ENCODE assay signal across 8 cellular contexts in the genomic region with DNA sequence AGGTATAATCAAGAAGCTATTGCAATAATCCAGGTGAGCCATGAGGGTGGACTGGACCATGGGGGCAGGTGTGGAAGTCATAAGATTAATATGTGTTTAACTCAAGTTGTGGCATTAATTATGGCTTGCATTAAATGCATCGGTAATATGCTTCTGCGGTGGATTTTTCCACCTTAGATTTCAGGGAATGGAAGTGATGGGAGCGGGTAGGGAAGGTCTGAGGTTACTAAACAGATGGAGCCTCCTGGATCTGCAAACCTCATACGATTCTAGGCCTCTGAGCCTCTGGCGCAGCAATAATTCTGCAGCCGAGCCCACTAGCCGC. TPM values are rescaled to one million over a fixed set of nuclear protein-coding genes. Genes with fewer than 3 reads are reported as not detected.
A peak's percentile ranks its signal among the peaks of the same experiment; 100 is the strongest.
DNase-seq lines count a peak whose midpoint lies in the region; ATAC-seq and TF ChIP-seq lines count a peak whose summit lies in the region.

No MANE protein-coding gene starts in this region.

- peak overlapping the region; percentile 44; the same call in 1 of the 2 replicates for H3K4me3 ChIP-seq in GM12865 (ENCODE audit: low read depth, low read length)
- peak overlapping the region; percentile 80 for H3K4me3 ChIP-seq in WI38 (ENCODE audit: low read depth, low read length)
- H3K4me3 ChIP-seq in foreskin fibroblast (ENCODE audit: low read depth in 1 of 2, low read length in 2 of 2), result peak overlapping the region; percentile 83 to 96
- peak overlapping the region; percentile 73 to 84 (median 75) for H3K4me3 ChIP-seq in gastrocnemius medialis

- peaks cover 0 to 6% (median 5%) of the 10 kb centered on the region in 3 donors for H3K27me3 ChIP-seq in gastrocnemius medialis

- no peak for ATAC-seq in gastrocnemius medialis

- no peak for TF ChIP-seq POLR2A in gastrocnemius medialis (IDR thresholded peaks at IDR 0.05)

- no peaks in the 10 kb centered on the region for H3K9me3 ChIP-seq in gastrocnemius medialis

- H3K36me3 ChIP-seq in gastrocnemius medialis, result no peaks in the 10 kb centered on the region

- intact Hi-C loops in gastrocnemius medialis (cut with DNase I; ENCODE audit: low total_unique reads), result loop anchor here (1.0 kb wide), 1 partner anchor 40 kb away; a partner anchor contains a TSS

- peaks cover 0 to 3% of the 10 kb centered on the region in 2 donors for H3K4me1 ChIP-seq in gastrocnemius medialis

- no peak overlapping the region for H3K27ac ChIP-seq in gastrocnemius medialis

- DNase-seq in GM12865 (ENCODE audit: low read depth) (no peak), foreskin fibroblast (no peak), gastrocnemius medialis (no peak), NCI-H1694 (lab: John Stamatoyannopoulos, UW) (no peak), DMS114 treated with DMSO at 0.1 percent for 48 hours (lab: John Stamatoyannopoulos, UW; ENCODE audit: unreplicated experiment) (no peak), activated gamma-delta T cell treated with Interleukin-2 at 50 U/mL for 16 hours (no peak)
- no peak for DNase-seq in stimulated activated naive CD4-positive, alpha-beta T cell (lab: John Stamatoyannopoulos, UW)

- TF ChIP-seq CTCF in GM12865 (IDR thresholded peaks at IDR 0.05; ENCODE audit: insufficient read depth, low read depth, low read length, missing control alignments), result no peak
- no peak for TF ChIP-seq CTCF in WI38 (IDR thresholded peaks at IDR 0.05; ENCODE audit: low read depth, low read length)
- no peak for TF ChIP-seq CTCF in foreskin fibroblast (IDR thresholded peaks at IDR 0.05; ENCODE audit: low read depth, low read length)
- no peak for TF ChIP-seq CTCF in gastrocnemius medialis (IDR thresholded peaks at IDR 0.05 in 4 of 5, conservative IDR thresholded peaks at IDR 0.05 in 1 of 5)

- in situ Hi-C loops in gastrocnemius medialis (cut with MboI; ENCODE audit: low sequenced_read_pairs in 4 of 4), result no loop called here

RNA-seq across cellular contexts. Expression of a gene that starts 0.3 kb away (rescaled TPM):
- total RNA-seq in gastrocnemius medialis, result under 1 TPM; 0.12 to 0.82 (median 0.21) TPM

RNA-seq across cellular contexts. Expression of a gene that starts 40.5 kb away (rescaled TPM):
- total RNA-seq in gastrocnemius medialis, result 100 to 1,000 TPM; 320 to 509 (median 424) TPM
